28 cellular contexts compared by ENCODE assay signal in the genomic region with DNA sequence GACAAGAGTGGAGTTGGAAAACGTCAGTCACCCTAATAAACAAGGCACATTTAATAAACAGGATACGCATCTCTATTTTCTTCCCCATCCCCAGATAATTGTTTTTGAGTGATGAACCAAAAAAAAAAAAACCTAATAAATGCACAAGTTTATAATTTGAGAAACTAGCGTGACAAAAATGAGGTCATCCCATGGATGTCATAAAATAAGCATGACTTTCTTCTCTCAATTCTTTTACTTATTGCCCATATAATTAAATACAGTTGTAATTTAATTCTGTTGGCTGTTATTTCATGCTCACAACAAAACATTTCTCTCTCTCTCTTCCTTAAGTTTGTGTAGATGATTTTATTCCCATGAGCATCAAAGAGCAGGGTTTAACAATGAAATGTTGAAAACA. TPM values are rescaled to one million over a fixed set of nuclear protein-coding genes. Genes with fewer than 3 reads are reported as not detected.
"Had no signal": no experiment of that assay in that cellular context is flagged by ENCODE, and none has a peak within 500 bp of the region (broad histone marks: within the 10 kb centered on the region; RNA-seq: fewer than 3 reads in every experiment).

No MANE protein-coding gene starts in this region.

- DNase-seq: natural killer cell; occipital lobe; ovary; posterior cingulate gyrus; psoas muscle; right cardiac atrium; spleen; stimulated activated CD4-positive, alpha-beta T cell treated with anti-CD3 and anti-CD28 coated beads, Interleukin-12 subunit alpha, Interleukin-12 subunit beta, amount 100 ng/mL, for 4 hours; stimulated activated CD4-positive, alpha-beta T cell treated with anti-CD3 and anti-CD28 coated beads, Interleukin-1b, Interleukin-23, amount 100 ng/mL, for 48 hours; stimulated activated CD4-positive, alpha-beta T cell treated with anti-CD3 and anti-CD28 coated beads, Interleukin-4, amount 100 ng/mL, for 1 hour; stimulated activated CD4-positive, alpha-beta T cell treated with anti-CD3 and anti-CD28 coated beads, Interleukin-4, amount 100 ng/mL, for 4 hours; stimulated activated CD8-positive, alpha-beta memory T cell treated with anti-CD3 and anti-CD28 coated beads, Interleukin-4, amount 100 ng/mL, for 48 hours; stimulated activated naive CD4-positive, alpha-beta T cell; stimulated activated naive CD8-positive, alpha-beta T cell treated with anti-CD3 and anti-CD28 coated beads, Interleukin-15, amount 100 ng/mL, for 72 hours; stimulated activated naive CD8-positive, alpha-beta T cell treated with anti-CD3 and anti-CD28 coated beads, Interleukin-15, Interleukin-2, amounts not matched to agents 100 U/mL and 50 U/mL, for 24 hours; substantia nigra; testis; tibial artery; transverse colon; upper lobe of right lung; uterus had no signal

- H3K36me3 ChIP-seq: neural progenitor cell, ovary, spleen, suprapubic skin, tibial artery, transverse colon, upper lobe of right lung, uterus had no signal

- H3K27me3 ChIP-seq: neural progenitor cell, ovary, spleen, suprapubic skin, testis, tibial artery, transverse colon, upper lobe of right lung, uterus had no signal

- H3K79me2 ChIP-seq: parathyroid adenoma had no signal

- H3K27ac ChIP-seq: neural progenitor cell, ovary, parathyroid adenoma, psoas muscle, skin epidermis, spleen, suprapubic skin, testis, tibial artery, transverse colon, upper lobe of right lung, uterus had no signal

- H2AFZ ChIP-seq: neural progenitor cell, parathyroid adenoma had no signal

- H3K4me2 ChIP-seq: neural progenitor cell, smooth muscle cell had no signal

- H3K4me3 ChIP-seq: neural progenitor cell, ovary, psoas muscle, skin epidermis, smooth muscle cell, spleen, suprapubic skin, testis, tibial artery, transverse colon, upper lobe of right lung, uterus had no signal

- H3K9ac ChIP-seq: neural progenitor cell, parathyroid adenoma had no signal

- H3K9me3 ChIP-seq: ovary, psoas muscle, suprapubic skin, testis, tibial artery, transverse colon, upper lobe of right lung, uterus had no signal

- H3K4me1 ChIP-seq: parathyroid adenoma, psoas muscle, spleen, suprapubic skin, testis, tibial artery, upper lobe of right lung, uterus had no signal

- ATAC-seq: natural killer cell; psoas muscle; right cardiac atrium; sciatic nerve; stimulated activated memory B cell treated with anti-CD40 and anti-IgM and Interleukin-4, amounts not matched to agents 10 μg/mL and 1 μg/mL and 100 μg/mL, for 72 hours; stimulated activated naive CD8-positive, alpha-beta T cell treated with anti-CD3 and anti-CD28 coated beads, Interleukin-15, amount 100 ng/mL, for 72 hours; stimulated activated naive CD8-positive, alpha-beta T cell treated with anti-CD3 and anti-CD28 coated beads, Interleukin-15, Interleukin-2, amounts not matched to agents 100 U/mL and 50 U/mL, for 24 hours; upper lobe of right lung had no signal

RNA-seq across cellular contexts. Expression of a gene that starts 20.7 kb away (rescaled TPM):
- polyA plus RNA-seq: smooth muscle cell had no signal
